16 cellular contexts compared by ENCODE assay signal in genomic region chr18:51340332-51340731, GRCh38.
"Had no signal": no experiment of that assay in that cellular context is flagged by ENCODE, and none has a peak within 500 bp of the region (broad histone marks: within the 10 kb centered on the region; RNA-seq: fewer than 3 reads in every experiment).

No MANE protein-coding gene starts in this region.

- H3K4me1 ChIP-seq: breast epithelium, heart left ventricle, left ventricle myocardium inferior, suprapubic skin had no signal

- H3K27ac ChIP-seq: breast epithelium, heart left ventricle, left ventricle myocardium inferior, suprapubic skin had no signal

- H3K9me3 Mint-ChIP-seq: activated naive CD4-positive, alpha-beta T cell treated with anti-CD3 and anti-CD28 coated beads, Interleukin-2, amount 50 U/mL, for 24 hours; type B pancreatic cell had no signal

- H3K27me3 ChIP-seq: breast epithelium, heart left ventricle had no signal

- H3K27ac Mint-ChIP-seq: activated naive CD4-positive, alpha-beta T cell treated with anti-CD3 and anti-CD28 coated beads, Interleukin-2, amount 50 U/mL, for 24 hours; type B pancreatic cell had no signal

- H3K4me1 Mint-ChIP-seq: activated naive CD4-positive, alpha-beta T cell treated with anti-CD3 and anti-CD28 coated beads, Interleukin-2, amount 50 U/mL, for 24 hours; neural crest cell had no signal

- FAIRE-seq: endometrium, islet of Langerhans had no signal

- DNase-seq: activated CD4-positive, alpha-beta T cell treated with anti-CD3 and anti-CD28 coated beads, Interleukin-2, amount 50 U/mL, for 4 hours; activated CD4-positive, CD25-positive, alpha-beta regulatory T cell treated with anti-CD3 and anti-CD28 coated beads, Interleukin-2, amount 50 U/mL, for 72 hours; activated effector memory CD4-positive, alpha-beta T cell treated with Interleukin-2 at 50 U/mL for 16 hours; activated T-cell treated with anti-CD3 and anti-CD28 coated beads, Interleukin-2, amount 50 U/mL, for 1 hour; amygdala; foreskin melanocyte; heart left ventricle; left ventricle myocardium inferior; mesenchymal stem cell had no signal

- ATAC-seq: heart left ventricle had no signal

- H3K36me3 Mint-ChIP-seq: activated naive CD4-positive, alpha-beta T cell treated with anti-CD3 and anti-CD28 coated beads, Interleukin-2, amount 50 U/mL, for 24 hours; type B pancreatic cell had no signal

- H3K9me3 ChIP-seq: breast epithelium, suprapubic skin had no signal

- H3K4me3 ChIP-seq: breast epithelium, heart left ventricle, left ventricle myocardium inferior, suprapubic skin had no signal

- H3K4me3 Mint-ChIP-seq: activated naive CD4-positive, alpha-beta T cell treated with anti-CD3 and anti-CD28 coated beads, Interleukin-2, amount 50 U/mL, for 24 hours; neural crest cell; type B pancreatic cell had no signal

- H3K36me3 ChIP-seq: breast epithelium, heart left ventricle, left ventricle myocardium inferior, suprapubic skin had no signal
